ENCODE assay signal across 1 cellular context in genomic region chr1:92446546-92446945, GRCh38.
TF ChIP-seq lines count a peak whose summit lies in the region.

No MANE protein-coding gene starts in this region.

TF ChIP-seq in K562, 482 proteins besides CTCF, POLR2A, EP300 and RAD21 (continued from another document and continues in another):
- TF ChIP-seq THRB (CRISPR knock-in tag; conservative IDR thresholded peaks at IDR 0.05) (no peak), ZNF175 (CRISPR knock-in tag; IDR thresholded peaks at IDR 0.05; ENCODE audit: low read depth) (peak; percentile 63; the same call in 1 of the 2 replicates), MAFK (IDR thresholded peaks at IDR 0.05; ENCODE audit: low read length) (no peak), EZH2 (IDR thresholded peaks at IDR 0.05; ENCODE audit: borderline replicate concordance, low read depth, low read length) (no peak), GATA2 (CRISPR knock-in tag; IDR thresholded peaks at IDR 0.05) (peak; percentile 75), SNAPC5 (CRISPR knock-in tag; IDR thresholded peaks at IDR 0.05) (no peak), ZNF699 (CRISPR knock-in tag; IDR thresholded peaks at IDR 0.05; ENCODE audit: insufficient replicate concordance) (no peak), GTF2F1 (IDR thresholded peaks at IDR 0.05; ENCODE audit: low read depth, low read length) (no peak), ZNF134 (CRISPR knock-in tag; conservative IDR thresholded peaks at IDR 0.05) (no peak), TEAD1 (CRISPR knock-in tag; IDR thresholded peaks at IDR 0.05) (peak in 1 of 2 experiments; percentile 93; a peak in 2 of 4 replicates), ATF7 (IDR thresholded peaks at IDR 0.05) (peak; percentile 65), E2F3 (CRISPR knock-in tag; IDR thresholded peaks at IDR 0.05) (no peak), MAZ (CRISPR knock-in tag; conservative IDR thresholded peaks at IDR 0.05 in 1 of 2, IDR thresholded peaks at IDR 0.05 in 1 of 2) (peak in 1 of 2 experiments; percentile 70; a peak in 3 of 4 replicates), ZBED1 (IDR thresholded peaks at IDR 0.05) (0 out of 2 replicates have a peak, but pooled peaks have one; percentile 77), ZBTB5 (IDR thresholded peaks at IDR 0.05) (peak; percentile 54; the same call in 1 of the 2 replicates), MCM2 (IDR thresholded peaks at IDR 0.05; ENCODE audit: low read depth) (no peak), ARID1B (IDR thresholded peaks at IDR 0.05) (peak; percentile 98), SAFB (IDR thresholded peaks at IDR 0.05; ENCODE audit: borderline replicate concordance, low read depth, low read length) (no peak), ZNF717 (CRISPR knock-in tag; IDR thresholded peaks at IDR 0.05) (no peak), POLR2AphosphoS5 (IDR thresholded peaks at IDR 0.05; ENCODE audit: control insufficient read depth, insufficient read depth, low read depth, low read length) (peak; percentile 85; the same call in 1 of the 2 replicates), RHOXF2B (CRISPR knock-in tag; conservative IDR thresholded peaks at IDR 0.05) (no peak), TSC22D4 (tag; IDR thresholded peaks at IDR 0.05) (no peak), TSHZ1 (CRISPR knock-in tag; IDR thresholded peaks at IDR 0.05) (no peak), KLF10 (CRISPR knock-in tag; IDR thresholded peaks at IDR 0.05) (no peak), NCOA4 (IDR thresholded peaks at IDR 0.05; ENCODE audit: partially characterized antibody) (no peak), COPS2 (conservative IDR thresholded peaks at IDR 0.05) (no peak), ID3 (CRISPR knock-in tag; IDR thresholded peaks at IDR 0.05) (no peak), ID3 (tag; IDR thresholded peaks at IDR 0.05) (no peak), EP400 (IDR thresholded peaks at IDR 0.05) (no peak), TAL1 (IDR thresholded peaks at IDR 0.05) (peak; percentile 97), CLOCK (CRISPR knock-in tag; IDR thresholded peaks at IDR 0.05; ENCODE audit: borderline replicate concordance) (no peak), HOXB6 (CRISPR knock-in tag; IDR thresholded peaks at IDR 0.05; ENCODE audit: borderline replicate concordance) (no peak), FOSL1 (tag; conservative IDR thresholded peaks at IDR 0.05) (peak; percentile 98), MTA2 (IDR thresholded peaks at IDR 0.05; ENCODE audit: low read depth) (peak; percentile 97), ZBTB12 (CRISPR knock-in tag; IDR thresholded peaks at IDR 0.05) (no peak), STAT5A (IDR thresholded peaks at IDR 0.05; ENCODE audit: borderline replicate concordance, low read length) (peak; percentile 72; the same call in 1 of the 2 replicates), TCF7L2 (IDR thresholded peaks at IDR 0.05; ENCODE audit: low read depth, low read length) (no peak), NFIC (IDR thresholded peaks at IDR 0.05) (peak; percentile 85), ZNF75A (CRISPR knock-in tag; IDR thresholded peaks at IDR 0.05) (peak; percentile 1; the same call in 1 of the 2 replicates), RFX5 (IDR thresholded peaks at IDR 0.05; ENCODE audit: low read depth, low read length) (no peak), DMBX1 (CRISPR knock-in tag; IDR thresholded peaks at IDR 0.05; ENCODE audit: borderline replicate concordance) (peak; percentile 66; the same call in 1 of the 2 replicates), BRF1 (IDR thresholded peaks at IDR 0.05; ENCODE audit: borderline replicate concordance, extremely low read depth, insufficient read length) (no peak), HDAC2 (IDR thresholded peaks at IDR 0.05) (peak; percentile 97), BCL6 (CRISPR knock-in tag; IDR thresholded peaks at IDR 0.05) (0 out of 2 replicates have a peak, but pooled peaks have one; percentile 56), NR0B1 (IDR thresholded peaks at IDR 0.05; ENCODE audit: partially characterized antibody) (no peak), CBX3 (IDR thresholded peaks at IDR 0.05; ENCODE audit: borderline replicate concordance in 1 of 2, low read length in 2 of 2) (no peak), PTRF (tag; IDR thresholded peaks at IDR 0.05) (no peak), RBM22 (IDR thresholded peaks at IDR 0.05; ENCODE audit: low read depth, low read length, poor library complexity, severe bottlenecking) (no peak), ZNF584 (CRISPR knock-in tag; IDR thresholded peaks at IDR 0.05; ENCODE audit: low read depth) (0 out of 2 replicates have a peak, but pooled peaks have one; percentile 65), MNT (conservative IDR thresholded peaks at IDR 0.05) (peak in 1 of 2 experiments; percentile 51; a peak in 1 of 4 replicates), NFXL1 (CRISPR knock-in tag; IDR thresholded peaks at IDR 0.05) (no peak), EGR1 (conservative IDR thresholded peaks at IDR 0.05) (peak; percentile 29), ZNF76 (CRISPR knock-in tag; IDR thresholded peaks at IDR 0.05; ENCODE audit: borderline replicate concordance) (no peak), ILK (tag; IDR thresholded peaks at IDR 0.05; ENCODE audit: borderline replicate concordance, low read depth) (no peak), CBFA2T2 (conservative IDR thresholded peaks at IDR 0.05) (peak; percentile 95), DACH1 (IDR thresholded peaks at IDR 0.05; ENCODE audit: partially characterized antibody) (no peak), GTF2A2 (tag; IDR thresholded peaks at IDR 0.05) (no peak), ZNF282 (CRISPR knock-in tag; IDR thresholded peaks at IDR 0.05) (no peak)
